10 cellular contexts compared by ENCODE assay signal in genomic region chrX:23332888-23333821, GRCh38. TPM values are rescaled to one million over a fixed set of nuclear protein-coding genes. Genes with fewer than 3 reads are reported as not detected.
DNase-seq lines count a peak whose midpoint lies in the region; ATAC-seq and TF ChIP-seq lines count a peak whose summit lies in the region.
"Had no signal": no experiment of that assay in that cellular context is flagged by ENCODE, and none has a peak within 500 bp of the region (broad histone marks: within the 10 kb centered on the region; RNA-seq: fewer than 3 reads in every experiment).

No MANE protein-coding gene starts in this region.

- CTCF ChIA-PET in SK-N-SH (lab: Yijun Ruan, JAX) = no interaction called here
- CTCF ChIA-PET in OCI-LY7 (lab: Charles Lee; ENCODE audit: unreplicated experiment) = no interaction called here

- H3K27ac ChIP-seq in SK-N-SH (ENCODE audit: low read depth in 2 of 2, low read length in 1 of 2) (no peak overlapping the region), WERI-Rb-1 (no peak overlapping the region), stomach (peak overlapping the region in 2 of 5 donors; percentile 70 to 75), OCI-LY7 (ENCODE audit: low read depth, low read length, poor library complexity, severe bottlenecking) (no peak overlapping the region)

- POLR2A ChIA-PET in SK-N-SH (lab: Yijun Ruan, JAX) = no interaction called here
- POLR2A ChIA-PET in OCI-LY7 (lab: Charles Lee) = no interaction called here

- H3K9me3 ChIP-seq in SK-N-SH (no peaks in the 10 kb centered on the region), WERI-Rb-1 (ENCODE audit: severe bottlenecking) (no peaks in the 10 kb centered on the region), stomach (no peaks in the 10 kb centered on the region), OCI-LY7 (ENCODE audit: low read length) (no peaks in the 10 kb centered on the region)

- no peaks in the 10 kb centered on the region for H3F3A ChIP-seq in SK-N-SH (replicated peaks; ENCODE audit: insufficient read depth)

- H3K4me3 ChIP-seq in SK-N-SH (ENCODE audit: low read depth in 2 of 2, low read length in 1 of 2) (no peak overlapping the region), WERI-Rb-1 (ENCODE audit: low read depth, low read length) (peak overlapping the region; percentile 42), stomach (peak overlapping the region; percentile 41 to 54 (median 46)), OCI-LY7 (ENCODE audit: low read depth, low read length, poor library complexity, severe bottlenecking) (no peak overlapping the region)

- no peaks in the 10 kb centered on the region for H3K9me2 ChIP-seq in SK-N-SH
- H3K9me2 ChIP-seq in OCI-LY7 (ENCODE audit: insufficient read depth, low read length) = no peaks in the 10 kb centered on the region

- no peaks in the 10 kb centered on the region for H3K36me3 ChIP-seq in SK-N-SH (replicated peaks in 1 of 2; ENCODE audit: control insufficient read depth in 1 of 2, insufficient read depth in 2 of 2, low read length in 1 of 2)
- H3K36me3 ChIP-seq in WERI-Rb-1 = no peaks in the 10 kb centered on the region
- no peaks in the 10 kb centered on the region for H3K36me3 ChIP-seq in stomach
- H3K36me3 ChIP-seq in OCI-LY7 (ENCODE audit: insufficient read depth, low read length) = no peaks in the 10 kb centered on the region

- H3K4me1 ChIP-seq in SK-N-SH (ENCODE audit: control insufficient read depth in 1 of 2, insufficient read depth in 2 of 2, low read depth in 1 of 2, low read length in 1 of 2) (peaks cover 0 to 4% of the 10 kb centered on the region in 2 experiments; a peak in 1 of 4 replicates), stomach (peaks cover 0 to 32% (median 30%) of the 10 kb centered on the region in 4 donors), OCI-LY7 (ENCODE audit: insufficient read depth, low read length, poor library complexity, severe bottlenecking) (no peaks in the 10 kb centered on the region)

- BruUV-seq in OCI-LY7 (replicated peaks; lab: Mats Ljungman, UMichigan) = no TSS peak

- no peaks in the 10 kb centered on the region for H4K20me1 ChIP-seq in SK-N-SH (ENCODE audit: insufficient read depth)
- no peaks in the 10 kb centered on the region for H4K20me1 ChIP-seq in OCI-LY7 (ENCODE audit: insufficient read depth, low read length)

- TF ChIP-seq EP300 in SK-N-SH (IDR thresholded peaks at IDR 0.05; ENCODE audit: borderline replicate concordance in 1 of 2, low read depth in 1 of 2, low read length in 1 of 2) (no peak), stomach (IDR thresholded peaks at IDR 0.05) (no peak)

- intact Hi-C loops in stomach (cut with DNase I; ENCODE audit: low total_unique reads) (no loop called here), OCI-LY7 (cut with micrococcal nuclease; ENCODE audit: unreplicated experiment) (no loop called here)

- H3K27me3 ChIP-seq in SK-N-SH (ENCODE audit: insufficient read depth) = peaks cover 49% of the 10 kb centered on the region
- H3K27me3 ChIP-seq in WERI-Rb-1 (ENCODE audit: insufficient read depth, low read depth, severe bottlenecking) = peaks cover 59% of the 10 kb centered on the region
- peaks cover 8 to 55% (median 45%) of the 10 kb centered on the region in 3 donors for H3K27me3 ChIP-seq in stomach

- H3K4me2 ChIP-seq in SK-N-SH (peak overlapping the region; percentile 59; the same call in 1 of the 2 replicates), OCI-LY7 (ENCODE audit: low read length) (no peak overlapping the region)

- TF ChIP-seq RAD21 in SK-N-SH (IDR thresholded peaks at IDR 0.05; ENCODE audit: low read length) = no peak

- no peak; the same call in 2 of the 3 replicates for ATAC-seq in SK-N-SH treated with all-trans-retinoic acid at 6 μM for 48 hours
- no peak for ATAC-seq in GM19452 (IDR thresholded peaks at IDR 0.05; ENCODE audit: unreplicated experiment)

- WGBS in SK-N-SH (ENCODE audit: low lambda C conversion rate) = 15% methylated on average over 34 of the region's 75 CpGs
- WGBS in stomach, 5 donors = 1 to 38% (median 5%) methylated on average over 29 to 75 of the region's 75 CpGs

- no peak overlapping the region for H3K9ac ChIP-seq in SK-N-SH

- no peak for TF ChIP-seq CTCF in SK-N-SH (IDR thresholded peaks at IDR 0.05)
- 0 out of 2 replicates have a peak, but pooled peaks have one; percentile 12 for TF ChIP-seq CTCF in WERI-Rb-1 (IDR thresholded peaks at IDR 0.05; ENCODE audit: low read depth, low read length)
- no peak for TF ChIP-seq CTCF in stomach (IDR thresholded peaks at IDR 0.05)
- TF ChIP-seq CTCF in OCI-LY7 (conservative IDR thresholded peaks at IDR 0.05; ENCODE audit: low read length) = no peak

- H2AFZ ChIP-seq in SK-N-SH (ENCODE audit: low read depth) (no peak overlapping the region), OCI-LY7 (ENCODE audit: low read length) (no peak overlapping the region)

- H3K79me2 ChIP-seq in SK-N-SH (ENCODE audit: insufficient read depth) (no peaks in the 10 kb centered on the region), OCI-LY7 (ENCODE audit: insufficient read depth, low read depth, low read length) (no peaks in the 10 kb centered on the region)

- TF ChIP-seq POLR2A in stomach (IDR thresholded peaks at IDR 0.05) = no peak

- peak; percentile 30 for DNase-seq in SK-N-SH
- peak; percentile 12 for DNase-seq in WERI-Rb-1
- peak; percentile 24 for DNase-seq in left kidney (ENCODE audit: low read depth, low spot score)
- DNase-seq in stomach = no peak
- DNase-seq in OCI-LY7 (ENCODE audit: low spot score) = no peak
- no peak for DNase-seq in hippocampal formation (lab: John Stamatoyannopoulos, UW)
- DNase-seq: naive B cell had no signal

TF ChIP-seq in SK-N-SH, 30 proteins besides CTCF, POLR2A, EP300 and RAD21 (continues in another document):
- TF ChIP-seq EZH2phosphoT487 (IDR thresholded peaks at IDR 0.05; ENCODE audit: borderline replicate concordance, low read depth) = no peak
- TF ChIP-seq SMC3 (IDR thresholded peaks at IDR 0.05; ENCODE audit: low read depth, low read length) = no peak
- no peak for TF ChIP-seq TEAD4 (IDR thresholded peaks at IDR 0.05; ENCODE audit: borderline replicate concordance, insufficient read depth)
- no peak for TF ChIP-seq MEF2A (IDR thresholded peaks at IDR 0.05; ENCODE audit: borderline replicate concordance, low read depth)
- TF ChIP-seq CHD2 (IDR thresholded peaks at IDR 0.05; ENCODE audit: low read length, partially characterized antibody) = no peak
- no peak for TF ChIP-seq YY1 (IDR thresholded peaks at IDR 0.05; ENCODE audit: low read depth)
- no peak for TF ChIP-seq MXI1 (IDR thresholded peaks at IDR 0.05; ENCODE audit: low read depth, low read length)
- TF ChIP-seq, protein P1, sequence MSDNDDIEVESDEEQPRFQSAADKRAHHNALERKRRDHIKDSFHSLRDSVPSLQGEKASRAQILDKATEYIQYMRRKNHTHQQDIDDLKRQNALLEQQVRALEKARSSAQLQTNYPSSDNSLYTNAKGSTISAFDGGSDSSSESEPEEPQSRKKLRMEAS (IDR thresholded peaks at IDR 0.05; ENCODE audit: low read depth) = no peak

TF ChIP-seq in SK-N-SH treated with all-trans-retinoic acid at 6 μM for 48 hours, 23 proteins besides CTCF, POLR2A, EP300 and RAD21 (continues in another document):
- TF ChIP-seq ISL1 (CRISPR knock-in tag; IDR thresholded peaks at IDR 0.05) = no peak
- TF ChIP-seq ZNF565 (CRISPR knock-in tag; conservative IDR thresholded peaks at IDR 0.05; ENCODE audit: low read depth) = no peak
- TF ChIP-seq POU6F1 (CRISPR knock-in tag; IDR thresholded peaks at IDR 0.05; ENCODE audit: borderline replicate concordance, low read depth) = no peak
- TF ChIP-seq ZFP3 (CRISPR knock-in tag; IDR thresholded peaks at IDR 0.05) = no peak
- no peak for TF ChIP-seq RARB (CRISPR knock-in tag; IDR thresholded peaks at IDR 0.05)
- TF ChIP-seq, protein P2, sequence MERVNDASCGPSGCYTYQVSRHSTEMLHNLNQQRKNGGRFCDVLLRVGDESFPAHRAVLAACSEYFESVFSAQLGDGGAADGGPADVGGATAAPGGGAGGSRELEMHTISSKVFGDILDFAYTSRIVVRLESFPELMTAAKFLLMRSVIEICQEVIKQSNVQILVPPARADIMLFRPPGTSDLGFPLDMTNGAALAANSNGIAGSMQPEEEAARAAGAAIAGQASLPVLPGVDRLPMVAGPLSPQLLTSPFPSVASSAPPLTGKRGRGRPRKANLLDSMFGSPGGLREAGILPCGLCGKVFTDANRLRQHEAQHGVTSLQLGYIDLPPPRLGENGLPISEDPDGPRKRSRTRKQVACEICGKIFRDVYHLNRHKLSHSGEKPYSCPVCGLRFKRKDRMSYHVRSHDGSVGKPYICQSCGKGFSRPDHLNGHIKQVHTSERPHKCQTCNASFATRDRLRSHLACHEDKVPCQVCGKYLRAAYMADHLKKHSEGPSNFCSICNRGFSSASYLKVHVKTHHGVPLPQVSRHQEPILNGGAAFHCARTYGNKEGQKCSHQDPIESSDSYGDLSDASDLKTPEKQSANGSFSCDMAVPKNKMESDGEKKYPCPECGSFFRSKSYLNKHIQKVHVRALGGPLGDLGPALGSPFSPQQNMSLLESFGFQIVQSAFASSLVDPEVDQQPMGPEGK (CRISPR knock-in tag; IDR thresholded peaks at IDR 0.05; ENCODE audit: borderline replicate concordance) = no peak
- no peak for TF ChIP-seq ZFP30 (CRISPR knock-in tag; IDR thresholded peaks at IDR 0.05)
- no peak for TF ChIP-seq SNAI2 (CRISPR knock-in tag; IDR thresholded peaks at IDR 0.05)
- TF ChIP-seq ZC3H10 (CRISPR knock-in tag; IDR thresholded peaks at IDR 0.05) = no peak

RNA-seq across cellular contexts. Expression of gene PTCHD1, which starts 1.5 kb away (rescaled TPM):
- polyA plus RNA-seq in SK-N-SH (2012; rRNA removed) = not detected in 2 replicates
- polyA plus RNA-seq in SK-N-SH (2012; cell fraction: cytosol; rRNA removed) = not detected in 2 replicates
- not detected in 2 replicates for polyA plus RNA-seq in SK-N-SH (2012; cell fraction: nucleus; rRNA removed)
- total RNA-seq in stomach = 1 to 10 TPM in 4 of 5 donors, under 1 TPM in 1; 0.29 to 6.2 (median 2.3) TPM
- polyA plus RNA-seq in stomach = under 1 TPM in 2 of 3 donors, not detected in 1; 0.15 to 0.78 TPM
- total RNA-seq in OCI-LY7 (2014; rRNA removed; shearing (Covaris generic)) = not detected in 2 replicates
- total RNA-seq in OCI-LY7 (2022) = not detected in 2 replicates
- total RNA-seq: fibroblast of lung had no signal

Comparison
In these comparisons a context has a peak if more than half of its experiments do, and no peak if none do; other contexts are left out.
1. DNase-seq: peak in SK-N-SH (single experiment), WERI-Rb-1 (single experiment) and left kidney (single experiment); none in stomach (single experiment), OCI-LY7 (single experiment) and hippocampal formation (0 of 2).
2. H3K4me3 ChIP-seq: peak in WERI-Rb-1 (single experiment) and stomach (4 of 4); none in SK-N-SH (0 of 2) and OCI-LY7 (single experiment).